Comparison of ENCODE assay signal across 8 cellular contexts in the genomic region with DNA sequence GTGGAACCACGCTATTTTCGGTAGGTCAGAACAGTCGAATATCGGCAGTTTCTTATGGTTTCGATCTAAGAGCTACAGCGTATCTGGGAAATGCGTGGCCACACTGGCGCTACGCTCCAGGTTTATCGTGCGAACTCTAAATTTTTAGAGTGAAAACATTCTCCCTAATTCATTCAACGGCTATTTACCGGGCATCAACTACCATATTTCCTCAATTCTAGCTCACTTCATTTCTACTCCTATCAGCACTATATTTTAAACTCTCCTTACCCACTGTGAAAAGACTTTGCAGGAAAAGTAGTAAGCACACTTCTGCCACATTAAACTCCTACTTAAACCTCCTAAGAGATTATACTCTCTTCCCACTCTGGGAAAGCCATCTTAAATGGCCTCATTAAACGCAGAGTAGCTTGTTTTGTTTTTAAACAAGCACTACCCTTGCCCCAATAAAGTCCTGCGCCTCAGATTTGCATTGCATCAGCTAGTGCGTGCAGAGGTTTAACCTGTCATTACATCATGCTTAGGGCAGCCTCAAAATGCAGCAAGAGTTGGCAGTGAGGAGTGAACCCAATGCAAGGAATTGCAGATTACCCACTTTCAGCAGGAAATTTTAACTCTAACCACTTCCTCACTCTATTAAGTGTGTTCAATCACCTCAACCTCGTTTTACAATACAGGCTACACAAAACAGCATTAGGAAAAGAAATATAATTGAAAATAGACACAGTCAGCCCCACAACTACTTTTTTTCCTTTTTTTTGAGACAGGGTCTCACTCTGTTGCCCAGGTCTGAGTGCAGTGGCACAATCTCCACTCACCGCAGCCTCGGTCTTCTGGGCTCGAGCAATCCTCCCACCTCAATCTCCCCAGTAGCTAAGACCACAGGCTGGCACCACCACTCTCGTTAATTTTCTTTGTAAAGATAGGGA. TPM values are rescaled to one million over a fixed set of nuclear protein-coding genes. Genes with fewer than 3 reads are reported as not detected.
DNase-seq lines count a peak whose midpoint lies in the region; ATAC-seq and TF ChIP-seq lines count a peak whose summit lies in the region.

No MANE protein-coding gene starts in this region.

- ATAC-seq in lung (ENCODE audit: insufficient read depth, low FRiP score): peak; percentile 36
- ATAC-seq in stimulated activated naive CD8-positive, alpha-beta T cell treated with anti-CD3 and anti-CD28 coated beads, Interleukin-15, amount 100 ng/mL, for 72 hours: peak; percentile 89

- no peaks in the 10 kb centered on the region for H3K27me3 ChIP-seq in MG63
- no peaks in the 10 kb centered on the region for H3K27me3 ChIP-seq in lung (ENCODE audit: control insufficient read depth, insufficient read depth)

- H3K4me1 Mint-ChIP-seq in dendritic cell treated with granulocyte-macrophage colony-stimulating factor and Interleukin-4, amounts not matched to agents 40 ng/mL and 50 ng/mL, for 4 days (ENCODE audit: low read depth): peaks cover 73% of the 10 kb centered on the region
- H3K4me1 Mint-ChIP-seq in stimulated activated naive CD8-positive, alpha-beta T cell treated with anti-CD3 and anti-CD28 coated beads, Interleukin-15, amount 100 ng/mL, for 72 hours: peaks cover 77% of the 10 kb centered on the region

- H3K9me3 ChIP-seq in MG63 (no peaks in the 10 kb centered on the region), lung (ENCODE audit: control insufficient read depth in 2 of 2, insufficient read depth in 1 of 2, low read length in 1 of 2) (no peaks in the 10 kb centered on the region)

- peaks cover 38% of the 10 kb centered on the region for H3K36me3 Mint-ChIP-seq in dendritic cell treated with granulocyte-macrophage colony-stimulating factor and Interleukin-4, amounts not matched to agents 40 ng/mL and 50 ng/mL, for 4 days (ENCODE audit: low read depth)

- H3K36me3 ChIP-seq in MG63 (peaks cover 3% of the 10 kb centered on the region), lung (ENCODE audit: control insufficient read depth in 2 of 2, insufficient read depth in 2 of 2, low read length in 2 of 2) (peaks cover 0 to 4% of the 10 kb centered on the region in 2 donors)

- H3K9me3 Mint-ChIP-seq in dendritic cell treated with granulocyte-macrophage colony-stimulating factor and Interleukin-4, amounts not matched to agents 40 ng/mL and 50 ng/mL, for 4 days: no peaks in the 10 kb centered on the region
- H3K9me3 Mint-ChIP-seq in stimulated activated naive CD8-positive, alpha-beta T cell treated with anti-CD3 and anti-CD28 coated beads, Interleukin-15, amount 100 ng/mL, for 72 hours: no peaks in the 10 kb centered on the region

- H3K4me3 Mint-ChIP-seq in dendritic cell treated with granulocyte-macrophage colony-stimulating factor and Interleukin-4, amounts not matched to agents 40 ng/mL and 50 ng/mL, for 4 days: peak overlapping the region; percentile 85
- peak overlapping the region; percentile 92 for H3K4me3 Mint-ChIP-seq in stimulated activated naive CD8-positive, alpha-beta T cell treated with anti-CD3 and anti-CD28 coated beads, Interleukin-15, amount 100 ng/mL, for 72 hours

- 16% methylated on average over 21 of the region's 21 CpGs for WGBS in lung, 2 donors

- peaks cover 18 to 31% of the 10 kb centered on the region in 2 donors for H3K4me1 ChIP-seq in lung (ENCODE audit: control insufficient read depth in 2 of 2, insufficient read depth in 2 of 2, low read length in 2 of 2)

- no peaks in the 10 kb centered on the region for H3K27me3 Mint-ChIP-seq in dendritic cell treated with granulocyte-macrophage colony-stimulating factor and Interleukin-4, amounts not matched to agents 40 ng/mL and 50 ng/mL, for 4 days
- no peaks in the 10 kb centered on the region for H3K27me3 Mint-ChIP-seq in stimulated activated naive CD8-positive, alpha-beta T cell treated with anti-CD3 and anti-CD28 coated beads, Interleukin-15, amount 100 ng/mL, for 72 hours

- peak overlapping the region; percentile 78 to 92 for H3K27ac ChIP-seq in lung (ENCODE audit: low read depth in 1 of 2, low read length in 1 of 2)

- peak overlapping the region; percentile 94 for H3K27ac Mint-ChIP-seq in dendritic cell treated with granulocyte-macrophage colony-stimulating factor and Interleukin-4, amounts not matched to agents 40 ng/mL and 50 ng/mL, for 4 days
- peak overlapping the region; percentile 99 to 100 for H3K27ac Mint-ChIP-seq in stimulated activated naive CD8-positive, alpha-beta T cell treated with anti-CD3 and anti-CD28 coated beads, Interleukin-15, amount 100 ng/mL, for 72 hours

- intact Hi-C loops in dendritic cell treated with granulocyte-macrophage colony-stimulating factor and Interleukin-4, amounts not matched to agents 40 ng/mL and 50 ng/mL, for 4 days (cut with micrococcal nuclease): loop anchor here (2.0 to 5.0 kb wide), 2 partner anchors 14 to 171 kb away; no protein-coding TSS in a partner anchor

- peak overlapping the region; percentile 52 for H3K4me3 ChIP-seq in HFF-Myc (replicated peaks; ENCODE audit: low read depth, low read length)
- peak overlapping the region; percentile 54 for H3K4me3 ChIP-seq in MG63
- H3K4me3 ChIP-seq in lung: peak overlapping the region; percentile 58

- peak; percentile 52 for DNase-seq in NK-92 treated with Interleukin-12 subunit alpha and Interleukin-12 subunit beta, amount 100 ng/mL, for 24 hours (lab: John Stamatoyannopoulos, UW)
- DNase-seq in NK-92 (lab: John Stamatoyannopoulos, UW; ENCODE audit: unreplicated experiment) (no peak), HFF-Myc (ENCODE audit: extremely low read depth, low read depth) (no peak), MG63 (peak; percentile 73), UCSD-AML1 (lab: John Stamatoyannopoulos, UW; ENCODE audit: unreplicated experiment) (peak; percentile 49), lung (ENCODE audit: low spot score) (peak; percentile 65)
- peak; percentile 77 to 86 for DNase-seq in stimulated activated naive CD8-positive, alpha-beta T cell treated with anti-CD3 and anti-CD28 coated beads, Interleukin-15, amount 100 ng/mL, for 72 hours

- TF ChIP-seq CTCF in HFF-Myc (IDR thresholded peaks at IDR 0.05; ENCODE audit: low read depth, low read length, missing control alignments) (no peak), lung (IDR thresholded peaks at IDR 0.05; ENCODE audit: control extremely low read depth, extremely low read depth) (no peak)

RNA-seq across cellular contexts. Expression of gene SIAH1, which starts 18.8 kb away (rescaled TPM):
- total RNA-seq in MG63 (2014; rRNA removed; shearing (Covaris generic); ENCODE audit: low replicate concordance): 7.7 and 8.6 TPM in 2 replicates
- total RNA-seq in lung: 10 to 100 TPM; 22.3 to 53.2 TPM
- 10 to 100 TPM; 15.6 to 16.0 TPM for polyA plus RNA-seq in lung

Comparison
In these comparisons a context has a peak if more than half of its experiments do, and no peak if none do; other contexts are left out.
1. DNase-seq: peak in NK-92 treated with Interleukin-12 subunit alpha and Interleukin-12 subunit beta, amount 100 ng/mL, for 24 hours (single experiment), MG63 (single experiment), UCSD-AML1 (single experiment), lung (single experiment) and stimulated activated naive CD8-positive, alpha-beta T cell treated with anti-CD3 and anti-CD28 coated beads, Interleukin-15, amount 100 ng/mL, for 72 hours (2 of 2); none in NK-92 (single experiment) and HFF-Myc (single experiment).
2. Peak in every context shown above with its lines, with median percentiles within 50 percentile points of each other: H3K4me3 ChIP-seq.